In the genomic region with DNA sequence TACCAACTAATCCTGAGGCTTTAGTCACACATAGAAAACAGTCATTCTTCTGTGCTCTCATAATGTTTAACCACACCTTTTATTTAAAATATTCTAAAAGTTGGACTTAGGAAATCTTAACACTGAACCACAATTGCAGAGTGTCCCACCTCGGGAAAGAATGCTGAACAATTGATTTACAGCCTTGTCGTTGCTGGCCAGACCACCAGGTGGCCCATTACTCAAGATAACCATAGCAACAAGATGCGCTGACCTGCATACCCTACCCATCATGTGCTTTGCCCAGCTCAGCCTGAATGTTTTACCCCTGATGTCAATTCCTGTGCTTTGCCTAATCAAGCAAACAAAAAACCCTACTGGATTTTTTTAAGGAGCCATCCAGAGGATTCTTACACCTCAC, we compare ENCODE assay signal across 10 cellular contexts.
A peak's percentile ranks its signal among the peaks of the same experiment; 100 is the strongest.
DNase-seq lines count a peak whose midpoint lies in the region; ATAC-seq and TF ChIP-seq lines count a peak whose summit lies in the region.
"Had no signal": no experiment of that assay in that cellular context is flagged by ENCODE, and none has a peak within 500 bp of the region (broad histone marks: within the 10 kb centered on the region; RNA-seq: fewer than 3 reads in every experiment).

No MANE protein-coding gene starts in this region.

- H3K36me3 ChIP-seq in HAP-1 (replicated peaks): no peaks in the 10 kb centered on the region
- H3K36me3 ChIP-seq in iPS DF 6.9 (ENCODE audit: control insufficient read depth, insufficient read depth, low read length): no peaks in the 10 kb centered on the region
- no peaks in the 10 kb centered on the region for H3K36me3 ChIP-seq in esophagus muscularis mucosa

- H3K9me3 ChIP-seq in HAP-1: no peaks in the 10 kb centered on the region
- no peaks in the 10 kb centered on the region for H3K9me3 ChIP-seq in iPS DF 6.9 (ENCODE audit: control insufficient read depth, insufficient read depth, low read length)
- no peaks in the 10 kb centered on the region for H3K9me3 ChIP-seq in esophagus muscularis mucosa

- H3K4me3 Mint-ChIP-seq in activated T-cell treated with anti-CD3 and anti-CD28 coated beads, Interleukin-2, amount 50 U/mL, for 4 hours: no peak overlapping the region

- TF ChIP-seq EP300 in esophagus muscularis mucosa (IDR thresholded peaks at IDR 0.05): no peak

- H3K4me3 ChIP-seq in HAP-1 (no peak overlapping the region), iPS DF 6.9 (ENCODE audit: low read length) (no peak overlapping the region), esophagus muscularis mucosa (no peak overlapping the region)

- in situ Hi-C loops in HAP-1 (cut with MboI; ENCODE audit: low sequenced_read_pairs): no loop called here

- H3K4me1 Mint-ChIP-seq in activated T-cell treated with anti-CD3 and anti-CD28 coated beads, Interleukin-2, amount 50 U/mL, for 4 hours (ENCODE audit: low read depth): peaks cover 3% of the 10 kb centered on the region

- TF ChIP-seq POLR2A in esophagus muscularis mucosa (IDR thresholded peaks at IDR 0.05; ENCODE audit: low read depth): no peak

- DNase-seq in AG09319 (ENCODE audit: extremely low read depth, low read depth): no peak
- DNase-seq in HAP-1 (ENCODE audit: low spot score in 2 of 2): peak; percentile 45 to 65
- DNase-seq in iPS DF 6.9 (ENCODE audit: low read depth, low spot score): peak; percentile 39
- DNase-seq in esophagus muscularis mucosa (ENCODE audit: extremely low spot score): no peak
- no peak for DNase-seq in activated T-cell treated with anti-CD3 and anti-CD28 coated beads, Interleukin-2, amount 50 U/mL, for 4 hours
- DNase-seq: activated CD4-positive, alpha-beta T cell treated with anti-CD3 and anti-CD28 coated beads for 4 hours; NCI-H2029 treated with DMSO at 0.1 percent for 48 hours had no signal

- intact Hi-C loops in esophagus muscularis mucosa (cut with DNase I): no loop called here

- no peaks in the 10 kb centered on the region for H3K27me3 ChIP-seq in HAP-1 (ENCODE audit: low read depth)
- H3K27me3 ChIP-seq in iPS DF 6.9 (ENCODE audit: control insufficient read depth, insufficient read depth, low read length): no peaks in the 10 kb centered on the region
- H3K27me3 ChIP-seq in esophagus muscularis mucosa: no peaks in the 10 kb centered on the region

- no peaks in the 10 kb centered on the region for H3K36me3 Mint-ChIP-seq in activated T-cell treated with anti-CD3 and anti-CD28 coated beads, Interleukin-2, amount 50 U/mL, for 4 hours (ENCODE audit: insufficient read depth)

- no CpG with 5 or more reads among the region's 3 CpGs for WGBS in iPS DF 6.9 (ENCODE audit: insufficient coverage, insufficient read length)
- WGBS in esophagus muscularis mucosa: 49% methylated on average over 3 of the region's 3 CpGs

- H3K27me3 Mint-ChIP-seq in activated T-cell treated with anti-CD3 and anti-CD28 coated beads, Interleukin-2, amount 50 U/mL, for 4 hours (ENCODE audit: low read depth): no peaks in the 10 kb centered on the region

- ATAC-seq in SK-N-SH treated with all-trans-retinoic acid at 6 μM for 48 hours (peak; percentile 43; the same call in 1 of the 3 replicates), HG03432 (IDR thresholded peaks at IDR 0.05; ENCODE audit: unreplicated experiment) (no peak), esophagus mucosa (no peak)
- no peak for ATAC-seq in activated T-cell treated with anti-CD3 and anti-CD28 coated beads, Interleukin-2, amount 50 U/mL, for 4 hours

- H3K27ac ChIP-seq in iPS DF 6.9 (ENCODE audit: low read length) (no peak overlapping the region), esophagus muscularis mucosa (replicated peaks in 1 of 4) (no peak overlapping the region)

- TF ChIP-seq CTCF in AG09319 (IDR thresholded peaks at IDR 0.05; ENCODE audit: low read depth, low read length): peak; percentile 28
- TF ChIP-seq CTCF in esophagus muscularis mucosa (IDR thresholded peaks at IDR 0.05): peak in 1 of 3 experiments; percentile 13

- H3K9me3 Mint-ChIP-seq in activated T-cell treated with anti-CD3 and anti-CD28 coated beads, Interleukin-2, amount 50 U/mL, for 4 hours: no peaks in the 10 kb centered on the region

- peaks cover 14% of the 10 kb centered on the region for H3K4me1 ChIP-seq in HAP-1
- 0 out of 2 replicates have a peak, but pooled peaks cover 2% of the 10 kb centered on the region for H3K4me1 ChIP-seq in iPS DF 6.9 (ENCODE audit: control insufficient read depth, insufficient read depth, low read length)
- no peaks in the 10 kb centered on the region for H3K4me1 ChIP-seq in esophagus muscularis mucosa

TF ChIP-seq in SK-N-SH treated with all-trans-retinoic acid at 6 μM for 48 hours, 23 proteins besides CTCF, POLR2A, EP300 and RAD21:
- TF ChIP-seq ZFP30 (CRISPR knock-in tag; IDR thresholded peaks at IDR 0.05) (no peak), ZFP3 (CRISPR knock-in tag; IDR thresholded peaks at IDR 0.05) (no peak), GLIS3 (CRISPR knock-in tag; IDR thresholded peaks at IDR 0.05) (no peak), ESRRG (CRISPR knock-in tag; IDR thresholded peaks at IDR 0.05) (no peak), ZNF8 (CRISPR knock-in tag; IDR thresholded peaks at IDR 0.05) (no peak), PPARA (CRISPR knock-in tag; IDR thresholded peaks at IDR 0.05; ENCODE audit: borderline replicate concordance) (no peak), TOX (CRISPR knock-in tag; IDR thresholded peaks at IDR 0.05; ENCODE audit: borderline replicate concordance) (no peak), TCF4 (CRISPR knock-in tag; IDR thresholded peaks at IDR 0.05; ENCODE audit: borderline replicate concordance) (no peak), CSDC2 (CRISPR knock-in tag; IDR thresholded peaks at IDR 0.05) (no peak), OSR1 (CRISPR knock-in tag; IDR thresholded peaks at IDR 0.05) (no peak), SNAI2 (CRISPR knock-in tag; IDR thresholded peaks at IDR 0.05) (no peak), RARB (CRISPR knock-in tag; IDR thresholded peaks at IDR 0.05) (no peak), ZC3H10 (CRISPR knock-in tag; IDR thresholded peaks at IDR 0.05) (no peak)
- TF ChIP-seq, protein P1, sequence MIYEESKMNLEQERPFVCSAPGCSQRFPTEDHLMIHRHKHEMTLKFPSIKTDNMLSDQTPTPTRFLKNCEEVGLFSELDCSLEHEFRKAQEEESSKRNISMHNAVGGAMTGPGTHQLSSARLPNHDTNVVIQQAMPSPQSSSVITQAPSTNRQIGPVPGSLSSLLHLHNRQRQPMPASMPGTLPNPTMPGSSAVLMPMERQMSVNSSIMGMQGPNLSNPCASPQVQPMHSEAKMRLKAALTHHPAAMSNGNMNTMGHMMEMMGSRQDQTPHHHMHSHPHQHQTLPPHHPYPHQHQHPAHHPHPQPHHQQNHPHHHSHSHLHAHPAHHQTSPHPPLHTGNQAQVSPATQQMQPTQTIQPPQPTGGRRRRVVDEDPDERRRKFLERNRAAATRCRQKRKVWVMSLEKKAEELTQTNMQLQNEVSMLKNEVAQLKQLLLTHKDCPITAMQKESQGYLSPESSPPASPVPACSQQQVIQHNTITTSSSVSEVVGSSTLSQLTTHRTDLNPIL (CRISPR knock-in tag; IDR thresholded peaks at IDR 0.05; ENCODE audit: low read depth): no peak

Comparison
In these comparisons a context has a peak if more than half of its experiments do, and no peak if none do; other contexts are left out.
1. DNase-seq: peak in HAP-1 (2 of 2) and iPS DF 6.9 (single experiment); none in AG09319 (single experiment), esophagus muscularis mucosa (single experiment) and activated T-cell treated with anti-CD3 and anti-CD28 coated beads, Interleukin-2, amount 50 U/mL, for 4 hours (single experiment).